Comparison of ENCODE assay signal across 9 cellular contexts in genomic region chr6:125918681-125919566, GRCh38. TPM values are rescaled to one million over a fixed set of nuclear protein-coding genes. Genes with fewer than 3 reads are reported as not detected.
A peak's percentile ranks its signal among the peaks of the same experiment; 100 is the strongest.
DNase-seq lines count a peak whose midpoint lies in the region; ATAC-seq and TF ChIP-seq lines count a peak whose summit lies in the region.
"Had no signal": no experiment of that assay in that cellular context is flagged by ENCODE, and none has a peak within 500 bp of the region (broad histone marks: within the 10 kb centered on the region; RNA-seq: fewer than 3 reads in every experiment).

No MANE protein-coding gene starts in this region.

- H3K27ac ChIP-seq in DOHH2 (ENCODE audit: low read depth, low read length), result peak overlapping the region; percentile 33
- H3K27ac ChIP-seq: cardiac muscle cell had no signal

- no peaks in the 10 kb centered on the region for H3K79me2 ChIP-seq in DOHH2 (ENCODE audit: control insufficient read depth, low read length)

- H3K36me3 ChIP-seq in DOHH2 (ENCODE audit: control insufficient read depth, low read length), result peaks cover 84% of the 10 kb centered on the region

- H3K9me2 ChIP-seq in DOHH2 (replicated peaks; ENCODE audit: control insufficient read depth, low read length), result no peaks in the 10 kb centered on the region

- H3K4me3 ChIP-seq in DOHH2 (ENCODE audit: low read length), result peak overlapping the region; percentile 47
- H3K4me3 ChIP-seq: cardiac muscle cell had no signal

- H3K27me3 ChIP-seq in DOHH2 (ENCODE audit: control insufficient read depth, low read length), result no peaks in the 10 kb centered on the region
- H3K27me3 ChIP-seq: cardiac muscle cell had no signal

- no peaks in the 10 kb centered on the region for H3K9me3 ChIP-seq in DOHH2 (ENCODE audit: control insufficient read depth, insufficient read depth, low read length)

- peaks cover 23% of the 10 kb centered on the region for H3K4me1 ChIP-seq in DOHH2 (ENCODE audit: control insufficient read depth, low read length)

- peak overlapping the region; percentile 48 for H3K4me2 ChIP-seq in DOHH2 (ENCODE audit: low read length)

- peak; percentile 98 for ATAC-seq in GM19468 (IDR thresholded peaks at IDR 0.05; ENCODE audit: extremely low read depth, unreplicated experiment)
- ATAC-seq in HG03558 (IDR thresholded peaks at IDR 0.05; ENCODE audit: extremely low read depth, unreplicated experiment), result peak; percentile 96
- peak; percentile 94 for ATAC-seq in left lobe of liver

- H4K20me1 ChIP-seq in DOHH2 (ENCODE audit: control insufficient read depth, insufficient read depth, low read depth, low read length), result no peaks in the 10 kb centered on the region

- TF ChIP-seq CTCF in DOHH2 (IDR thresholded peaks at IDR 0.05; ENCODE audit: low read depth, low read length, poor library complexity, severe bottlenecking), result no peak

- peak; percentile 79 for DNase-seq in SIG-M5 (lab: John Stamatoyannopoulos, UW)
- peak; percentile 57 for DNase-seq in brain pericyte (ENCODE audit: low read depth, low spot score)
- DNase-seq in left lobe of liver (ENCODE audit: low spot score), result peak; percentile 65
- DNase-seq in stimulated activated CD4-positive, alpha-beta T cell treated with anti-CD3 and anti-CD28 coated beads, TNF-alpha, amount 100 ng/mL, for 48 hours (ENCODE audit: low read depth in 3 of 3), result peak in 2 of 3 donors; percentile 20 to 27
- DNase-seq in foreskin melanocyte, result no peak

- H3F3A ChIP-seq in DOHH2 (ENCODE audit: control insufficient read depth, insufficient read depth), result peaks cover 6% of the 10 kb centered on the region

RNA-seq across cellular contexts. Expression of gene HINT3, which starts 37.6 kb away (rescaled TPM):
- total RNA-seq in left lobe of liver, result 9.1 TPM
